Comparison of ENCODE assay signal across 1 cellular context in the genomic region with DNA sequence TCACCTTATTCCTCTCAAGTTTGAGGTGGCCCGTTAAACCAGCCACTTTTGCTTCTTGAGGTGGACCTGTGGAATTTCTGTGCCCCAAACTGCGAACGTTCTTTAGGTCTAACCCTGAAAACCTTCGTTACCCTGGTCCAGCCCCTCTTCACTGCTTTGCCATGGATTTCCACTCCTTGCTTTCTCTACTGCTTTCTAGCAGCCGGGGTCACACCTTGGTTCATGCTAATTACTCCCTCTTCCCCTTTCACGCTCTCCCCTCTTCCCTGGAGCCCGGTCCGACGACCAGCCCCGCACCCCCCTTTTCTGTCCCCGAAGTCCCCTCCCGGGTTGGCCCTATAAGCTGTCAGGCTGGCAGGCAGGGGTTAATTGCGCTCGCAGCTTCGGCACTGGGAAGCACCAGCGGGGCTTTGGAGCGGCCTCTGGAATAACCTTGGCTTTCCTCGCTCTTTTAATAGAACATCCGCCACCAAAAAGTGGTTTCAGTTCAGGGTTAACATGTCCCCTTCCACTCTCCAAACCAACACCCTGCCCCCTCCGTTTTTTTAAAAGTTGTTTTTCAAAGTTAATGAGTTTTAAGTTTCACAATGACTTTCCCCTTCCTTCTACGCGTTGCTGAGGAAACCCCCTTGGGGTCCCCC.
TF ChIP-seq lines count a peak whose summit lies in the region.

No MANE protein-coding gene starts in this region.

TF ChIP-seq in HepG2, 621 proteins besides CTCF, POLR2A, EP300 and RAD21 (continued from another document and continues in another):
- TF ChIP-seq MAF1 (CRISPR knock-in tag; IDR thresholded peaks at IDR 0.05; ENCODE audit: borderline replicate concordance) (no peak), YEATS2 (CRISPR knock-in tag; IDR thresholded peaks at IDR 0.05; ENCODE audit: borderline replicate concordance) (0 out of 2 replicates have a peak, but pooled peaks have one; percentile 15), NCOR1 (IDR thresholded peaks at IDR 0.05; ENCODE audit: borderline replicate concordance, low read length) (no peak; the same call in 1 of the 2 replicates), NRL (CRISPR knock-in tag; IDR thresholded peaks at IDR 0.05; ENCODE audit: borderline replicate concordance) (peak; percentile 48; the same call in 1 of the 2 replicates), SP140L (CRISPR knock-in tag; IDR thresholded peaks at IDR 0.05; ENCODE audit: borderline replicate concordance) (no peak), ZFY (CRISPR knock-in tag; IDR thresholded peaks at IDR 0.05) (0 out of 2 replicates have a peak, but pooled peaks have one; percentile 30), ZNF713 (CRISPR knock-in tag; IDR thresholded peaks at IDR 0.05) (no peak), BORCS8-MEF2B (CRISPR knock-in tag; IDR thresholded peaks at IDR 0.05) (peak; percentile 12; the same call in 1 of the 2 replicates), RBAK (CRISPR knock-in tag; IDR thresholded peaks at IDR 0.05) (no peak), PRDM10 (CRISPR knock-in tag; IDR thresholded peaks at IDR 0.05; ENCODE audit: low read depth) (0 out of 2 replicates have a peak, but pooled peaks have one; percentile 12), SMC3 (IDR thresholded peaks at IDR 0.05; ENCODE audit: low read length) (no peak), KMT2B (CRISPR knock-in tag; IDR thresholded peaks at IDR 0.05) (no peak; the same call in 1 of the 2 replicates), SRSF1 (optimal IDR thresholded peaks at IDR 0.05; ENCODE audit: low read depth, low read length) (peak; percentile 49), ZMAT3 (CRISPR knock-in tag; conservative IDR thresholded peaks at IDR 0.05) (no peak), ZNF253 (CRISPR knock-in tag; IDR thresholded peaks at IDR 0.05; ENCODE audit: borderline replicate concordance) (no peak), ZSCAN29 (CRISPR knock-in tag; conservative IDR thresholded peaks at IDR 0.05) (no peak), CCAR2 (optimal IDR thresholded peaks at IDR 0.05; ENCODE audit: low read depth, low read length) (peak; percentile 48), ZNF263 (CRISPR knock-in tag; IDR thresholded peaks at IDR 0.05) (no peak), SNAPC2 (CRISPR knock-in tag; IDR thresholded peaks at IDR 0.05) (no peak), ZSCAN21 (CRISPR knock-in tag; IDR thresholded peaks at IDR 0.05; ENCODE audit: borderline replicate concordance) (no peak), PHF21A (CRISPR knock-in tag; IDR thresholded peaks at IDR 0.05) (peak; percentile 50; the same call in 1 of the 2 replicates), SSRP1 (CRISPR knock-in tag; IDR thresholded peaks at IDR 0.05) (peak; percentile 78; the same call in 1 of the 2 replicates), ZSCAN31 (CRISPR knock-in tag; IDR thresholded peaks at IDR 0.05; ENCODE audit: low read depth) (0 out of 2 replicates have a peak, but pooled peaks have one; percentile 46), KMT2A (CRISPR knock-in tag; IDR thresholded peaks at IDR 0.05) (0 out of 2 replicates have a peak, but pooled peaks have one; percentile 38), KLF6 (CRISPR knock-in tag; IDR thresholded peaks at IDR 0.05) (0 out of 2 replicates have a peak, but pooled peaks have one; percentile 17), ZBTB26 (CRISPR knock-in tag; IDR thresholded peaks at IDR 0.05; ENCODE audit: borderline replicate concordance) (no peak), YY1 (IDR thresholded peaks at IDR 0.05; ENCODE audit: insufficient read depth, insufficient replicate concordance, low read depth, low read length) (no peak), GATAD1 (CRISPR knock-in tag; IDR thresholded peaks at IDR 0.05) (no peak), ZFAT (CRISPR knock-in tag; conservative IDR thresholded peaks at IDR 0.05) (no peak), ZBTB37 (CRISPR knock-in tag; IDR thresholded peaks at IDR 0.05) (peak; percentile 26; the same call in 1 of the 2 replicates), ARNT2 (CRISPR knock-in tag; IDR thresholded peaks at IDR 0.05; ENCODE audit: low read depth) (no peak), CHD4 (IDR thresholded peaks at IDR 0.05; ENCODE audit: borderline replicate concordance, low read length) (peak; percentile 26; the same call in 1 of the 2 replicates), HIVEP1 (CRISPR knock-in tag; IDR thresholded peaks at IDR 0.05) (peak; percentile 86; the same call in 1 of the 2 replicates), CEBPG (CRISPR knock-in tag; IDR thresholded peaks at IDR 0.05) (0 out of 2 replicates have a peak, but pooled peaks have one; percentile 3), ZNF792 (CRISPR knock-in tag; IDR thresholded peaks at IDR 0.05) (0 out of 2 replicates have a peak, but pooled peaks have one; percentile 28), HOXA5 (CRISPR knock-in tag; IDR thresholded peaks at IDR 0.05) (no peak), ZNF850 (CRISPR knock-in tag; conservative IDR thresholded peaks at IDR 0.05) (no peak), SOX6 (IDR thresholded peaks at IDR 0.05) (no peak), SOX6 (CRISPR knock-in tag; IDR thresholded peaks at IDR 0.05) (0 out of 2 replicates have a peak, but pooled peaks have one; percentile 20), ZNF780A (CRISPR knock-in tag; IDR thresholded peaks at IDR 0.05) (no peak), ZSCAN12 (CRISPR knock-in tag; IDR thresholded peaks at IDR 0.05) (no peak; the same call in 1 of the 2 replicates), CENPT (CRISPR knock-in tag; IDR thresholded peaks at IDR 0.05; ENCODE audit: low read depth) (no peak), TCF7 (IDR thresholded peaks at IDR 0.05; ENCODE audit: low read depth) (peak; percentile 41), SP5 (CRISPR knock-in tag; IDR thresholded peaks at IDR 0.05; ENCODE audit: borderline replicate concordance, low read depth) (no peak), HNRNPLL (IDR thresholded peaks at IDR 0.05; ENCODE audit: low read depth, low read length, poor library complexity, severe bottlenecking) (no peak), NCOA2 (CRISPR knock-in tag; IDR thresholded peaks at IDR 0.05) (0 out of 2 replicates have a peak, but pooled peaks have one; percentile 6), NR2F1 (CRISPR knock-in tag; IDR thresholded peaks at IDR 0.05) (0 out of 4 replicates have a peak, but pooled peaks of 1 of the 2 experiments have one; percentile 20), ZNF260 (CRISPR knock-in tag; IDR thresholded peaks at IDR 0.05; ENCODE audit: borderline replicate concordance, low read depth) (no peak), MTF2 (CRISPR knock-in tag; IDR thresholded peaks at IDR 0.05; ENCODE audit: borderline replicate concordance) (no peak), ZFX (CRISPR knock-in tag; IDR thresholded peaks at IDR 0.05; ENCODE audit: low read depth) (peak; percentile 49; the same call in 1 of the 2 replicates), ETV6 (CRISPR knock-in tag; conservative IDR thresholded peaks at IDR 0.05) (no peak), MXD4 (CRISPR knock-in tag; IDR thresholded peaks at IDR 0.05) (no peak), ZNF639 (CRISPR knock-in tag; conservative IDR thresholded peaks at IDR 0.05) (peak; percentile 14; the same call in 1 of the 2 replicates)
- TF ChIP-seq, protein P1, sequence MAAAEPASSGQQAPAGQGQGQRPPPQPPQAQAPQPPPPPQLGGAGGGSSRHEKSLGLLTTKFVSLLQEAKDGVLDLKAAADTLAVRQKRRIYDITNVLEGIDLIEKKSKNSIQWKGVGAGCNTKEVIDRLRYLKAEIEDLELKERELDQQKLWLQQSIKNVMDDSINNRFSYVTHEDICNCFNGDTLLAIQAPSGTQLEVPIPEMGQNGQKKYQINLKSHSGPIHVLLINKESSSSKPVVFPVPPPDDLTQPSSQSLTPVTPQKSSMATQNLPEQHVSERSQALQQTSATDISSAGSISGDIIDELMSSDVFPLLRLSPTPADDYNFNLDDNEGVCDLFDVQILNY (CRISPR knock-in tag; conservative IDR thresholded peaks at IDR 0.05) = no peak
- TF ChIP-seq, protein P2, sequence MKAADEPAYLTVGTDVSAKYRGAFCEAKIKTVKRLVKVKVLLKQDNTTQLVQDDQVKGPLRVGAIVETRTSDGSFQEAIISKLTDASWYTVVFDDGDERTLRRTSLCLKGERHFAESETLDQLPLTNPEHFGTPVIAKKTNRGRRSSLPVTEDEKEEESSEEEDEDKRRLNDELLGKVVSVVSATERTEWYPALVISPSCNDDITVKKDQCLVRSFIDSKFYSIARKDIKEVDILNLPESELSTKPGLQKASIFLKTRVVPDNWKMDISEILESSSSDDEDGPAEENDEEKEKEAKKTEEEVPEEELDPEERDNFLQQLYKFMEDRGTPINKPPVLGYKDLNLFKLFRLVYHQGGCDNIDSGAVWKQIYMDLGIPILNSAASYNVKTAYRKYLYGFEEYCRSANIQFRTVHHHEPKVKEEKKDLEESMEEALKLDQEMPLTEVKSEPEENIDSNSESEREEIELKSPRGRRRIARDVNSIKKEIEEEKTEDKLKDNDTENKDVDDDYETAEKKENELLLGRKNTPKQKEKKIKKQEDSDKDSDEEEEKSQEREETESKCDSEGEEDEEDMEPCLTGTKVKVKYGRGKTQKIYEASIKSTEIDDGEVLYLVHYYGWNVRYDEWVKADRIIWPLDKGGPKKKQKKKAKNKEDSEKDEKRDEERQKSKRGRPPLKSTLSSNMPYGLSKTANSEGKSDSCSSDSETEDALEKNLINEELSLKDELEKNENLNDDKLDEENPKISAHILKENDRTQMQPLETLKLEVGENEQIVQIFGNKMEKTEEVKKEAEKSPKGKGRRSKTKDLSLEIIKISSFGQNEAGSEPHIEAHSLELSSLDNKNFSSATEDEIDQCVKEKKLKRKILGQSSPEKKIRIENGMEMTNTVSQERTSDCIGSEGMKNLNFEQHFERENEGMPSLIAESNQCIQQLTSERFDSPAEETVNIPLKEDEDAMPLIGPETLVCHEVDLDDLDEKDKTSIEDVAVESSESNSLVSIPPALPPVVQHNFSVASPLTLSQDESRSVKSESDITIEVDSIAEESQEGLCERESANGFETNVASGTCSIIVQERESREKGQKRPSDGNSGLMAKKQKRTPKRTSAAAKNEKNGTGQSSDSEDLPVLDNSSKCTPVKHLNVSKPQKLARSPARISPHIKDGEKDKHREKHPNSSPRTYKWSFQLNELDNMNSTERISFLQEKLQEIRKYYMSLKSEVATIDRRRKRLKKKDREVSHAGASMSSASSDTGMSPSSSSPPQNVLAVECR (CRISPR knock-in tag; IDR thresholded peaks at IDR 0.05; ENCODE audit: borderline replicate concordance) = peak; percentile 72
- TF ChIP-seq, protein P3, sequence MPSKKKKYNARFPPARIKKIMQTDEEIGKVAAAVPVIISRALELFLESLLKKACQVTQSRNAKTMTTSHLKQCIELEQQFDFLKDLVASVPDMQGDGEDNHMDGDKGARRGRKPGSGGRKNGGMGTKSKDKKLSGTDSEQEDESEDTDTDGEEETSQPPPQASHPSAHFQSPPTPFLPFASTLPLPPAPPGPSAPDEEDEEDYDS (CRISPR knock-in tag; IDR thresholded peaks at IDR 0.05) = 0 out of 2 replicates have a peak, but pooled peaks have one; percentile 8
- TF ChIP-seq, protein P4, sequence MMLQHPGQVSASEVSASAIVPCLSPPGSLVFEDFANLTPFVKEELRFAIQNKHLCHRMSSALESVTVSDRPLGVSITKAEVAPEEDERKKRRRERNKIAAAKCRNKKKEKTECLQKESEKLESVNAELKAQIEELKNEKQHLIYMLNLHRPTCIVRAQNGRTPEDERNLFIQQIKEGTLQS (CRISPR knock-in tag; IDR thresholded peaks at IDR 0.05) = no peak
